Comparison of ENCODE assay signal across 8 cellular contexts in the genomic region with DNA sequence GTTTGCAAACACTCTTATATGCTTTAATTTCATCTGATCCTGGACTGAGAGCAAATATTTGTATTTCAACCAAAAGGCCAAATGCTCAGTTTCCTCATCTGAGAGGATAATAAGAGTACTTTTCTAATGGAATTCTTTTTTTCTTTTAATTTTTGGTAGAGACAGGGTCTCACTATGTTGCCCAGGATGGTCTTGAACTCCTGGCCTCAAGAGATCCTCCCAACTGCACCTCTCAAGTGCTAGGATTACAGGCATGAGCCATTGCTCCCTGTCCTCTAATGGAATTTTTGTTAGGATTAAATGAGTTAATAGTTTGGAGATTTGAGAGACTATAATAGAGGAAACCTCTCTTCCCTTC.
DNase-seq lines count a peak whose midpoint lies in the region; ATAC-seq and TF ChIP-seq lines count a peak whose summit lies in the region.

No MANE protein-coding gene starts in this region.

- H3K9ac ChIP-seq in PC-3 (ENCODE audit: low read length), result peak overlapping the region; percentile 95
- H3K9ac ChIP-seq in neuronal stem cell (ENCODE audit: low read depth, low read length, poor library complexity), result no peak overlapping the region

- peak overlapping the region; percentile 100 for H3K27ac Mint-ChIP-seq in CD4-positive, alpha-beta T cell

- CTCF ChIA-PET in CD4-positive, alpha-beta T cell (lab: Charles Lee), result interaction anchor here (0.8 to 4.1 kb wide), 2 partner anchors 36 to 39 kb away, joined by 4 to 16 read pairs; no protein-coding TSS in a partner anchor
- CTCF ChIA-PET in PC-3 (lab: Charles Lee), result interaction anchor here (0.5 to 1.2 kb wide), 5 partner anchors 26 to 539 kb away, joined by 3 to 7 read pairs (median 4); no protein-coding TSS in a partner anchor

- H3K36me3 Mint-ChIP-seq in CD4-positive, alpha-beta T cell (ENCODE audit: low read depth), result peaks cover 10% of the 10 kb centered on the region

- H2BK120ac ChIP-seq in neuronal stem cell (ENCODE audit: low read depth, low read length), result no peak overlapping the region

- POLR2A ChIA-PET in CD4-positive, alpha-beta T cell (lab: Charles Lee), result interaction anchor here (0.6 to 6.6 kb wide), 5 partner anchors 36 to 1665 kb away, joined by 3 to 81 read pairs (median 3); partner anchors contain the start of gene KMT2E
- POLR2A ChIA-PET in PC-3 (lab: Charles Lee; ENCODE audit: unreplicated experiment), result interaction anchor here (0.6 kb wide), 1 partner anchor 1353 kb away, joined by 5 read pairs; no protein-coding TSS in a partner anchor

- H3K4me3 ChIP-seq in PC-3 (ENCODE audit: low read length), result peak overlapping the region; percentile 32; the same call in 1 of the 2 replicates
- no peak overlapping the region for H3K4me3 ChIP-seq in ectodermal cell (ENCODE audit: insufficient read depth, low read depth, low read length)
- no peak overlapping the region for H3K4me3 ChIP-seq in neuronal stem cell (ENCODE audit: low read length in 2 of 2)

- no peak overlapping the region for H2BK5ac ChIP-seq in neuronal stem cell (ENCODE audit: low read length)

- H2BK12ac ChIP-seq in neuronal stem cell (ENCODE audit: low read length), result no peak overlapping the region

- peak overlapping the region; percentile 97 for H3K27ac ChIP-seq in CD4-positive, alpha-beta T cell (ENCODE audit: low read depth, low read length)
- peak overlapping the region; percentile 100 for H3K27ac ChIP-seq in PC-3 (ENCODE audit: low read length)
- peak overlapping the region; percentile 70 for H3K27ac ChIP-seq in ectodermal cell (ENCODE audit: insufficient read depth, low read depth, low read length, poor library complexity, severe bottlenecking)
- H3K27ac ChIP-seq in neuronal stem cell (replicated peaks; ENCODE audit: low read length), result peak overlapping the region; percentile 64

- no peaks in the 10 kb centered on the region for H3K9me2 ChIP-seq in PC-3 (replicated peaks; ENCODE audit: low read length)

- 0 out of 2 replicates have a peak overlapping the region, but pooled peaks have one; percentile 5 for H2AFZ ChIP-seq in PC-3 (ENCODE audit: low read length)
- peak overlapping the region; percentile 75 for H2AFZ ChIP-seq in neuronal stem cell (ENCODE audit: low read length)

- H2BK15ac ChIP-seq in neuronal stem cell (ENCODE audit: low read length), result no peak overlapping the region

- TF ChIP-seq CTCF in CD4-positive, alpha-beta T cell (IDR thresholded peaks at IDR 0.05), result no peak
- TF ChIP-seq CTCF in PC-3 (conservative IDR thresholded peaks at IDR 0.05; ENCODE audit: low read depth, low read length), result no peak

- no peaks in the 10 kb centered on the region for H3K79me2 ChIP-seq in PC-3 (ENCODE audit: low read length)

- no peaks in the 10 kb centered on the region for H3K27me3 Mint-ChIP-seq in CD4-positive, alpha-beta T cell

- H3K36me3 ChIP-seq in PC-3 (ENCODE audit: low read depth, low read length) (no peaks in the 10 kb centered on the region), ectodermal cell (ENCODE audit: control insufficient read depth, insufficient read depth, low read length) (no peaks in the 10 kb centered on the region), neuronal stem cell (replicated peaks in 1 of 2; ENCODE audit: control insufficient read depth in 2 of 2, insufficient read depth in 2 of 2, low read length in 2 of 2) (no peaks in the 10 kb centered on the region)

- no peaks in the 10 kb centered on the region for H3F3A ChIP-seq in PC-3 (ENCODE audit: low read length, unreplicated experiment)

- H3K23ac ChIP-seq in neuronal stem cell (ENCODE audit: low read depth, low read length, poor library complexity), result no peak overlapping the region

- H4K8ac ChIP-seq in neuronal stem cell (ENCODE audit: low read depth, low read length), result no peak overlapping the region

- H3K18ac ChIP-seq in neuronal stem cell (ENCODE audit: low read length), result no peak overlapping the region

- no peaks in the 10 kb centered on the region for H3K27me3 ChIP-seq in CD4-positive, alpha-beta T cell (ENCODE audit: control insufficient read depth, insufficient read depth, low read length)
- H3K27me3 ChIP-seq in PC-3 (ENCODE audit: low read length) (no peaks in the 10 kb centered on the region), ectodermal cell (ENCODE audit: control insufficient read depth, insufficient read depth, low read length, poor library complexity, severe bottlenecking) (no peaks in the 10 kb centered on the region), neuronal stem cell (ENCODE audit: control insufficient read depth in 3 of 3, insufficient read depth in 3 of 3, low read depth in 1 of 3, low read length in 3 of 3) (no peaks in the 10 kb centered on the region)

- no peak for ATAC-seq in CD4-positive, alpha-beta T cell (ENCODE audit: poor library complexity)
- ATAC-seq in PC-3, result no peak
- ATAC-seq in HG02763 (IDR thresholded peaks at IDR 0.05; ENCODE audit: unreplicated experiment), result no peak
- ATAC-seq in GM18861 (IDR thresholded peaks at IDR 0.05; ENCODE audit: unreplicated experiment), result no peak

- H4K91ac ChIP-seq in neuronal stem cell (ENCODE audit: low read depth, low read length, poor library complexity), result no peak overlapping the region

- no peak overlapping the region for H3K4ac ChIP-seq in neuronal stem cell (ENCODE audit: low read length)

- no peak for DNase-seq in CD4-positive, alpha-beta T cell
- no peak for DNase-seq in PC-3
- no peak for DNase-seq in neuronal stem cell (ENCODE audit: low spot score)
- no peak for DNase-seq in NCI-H510A (lab: John Stamatoyannopoulos, UW)
- DNase-seq in hippocampal formation (lab: John Stamatoyannopoulos, UW), result no peak

- H4K20me1 ChIP-seq in PC-3 (ENCODE audit: low read length), result no peaks in the 10 kb centered on the region

- peaks cover 18% of the 10 kb centered on the region for H3K4me1 ChIP-seq in PC-3 (ENCODE audit: insufficient read depth, low read length)
- peaks cover 8% of the 10 kb centered on the region for H3K4me1 ChIP-seq in ectodermal cell (ENCODE audit: control insufficient read depth, insufficient read depth, low read length)
- peaks cover 7 to 24% of the 10 kb centered on the region in 2 donors for H3K4me1 ChIP-seq in neuronal stem cell (ENCODE audit: control insufficient read depth in 2 of 2, insufficient read depth in 1 of 2, low read depth in 1 of 2, low read length in 2 of 2)

- H3K9me3 ChIP-seq in CD4-positive, alpha-beta T cell (ENCODE audit: control insufficient read depth, low read length), result no peaks in the 10 kb centered on the region
- no peaks in the 10 kb centered on the region for H3K9me3 ChIP-seq in PC-3 (ENCODE audit: low read length)
- H3K9me3 ChIP-seq in ectodermal cell (ENCODE audit: control insufficient read depth, low read length), result no peaks in the 10 kb centered on the region
- peaks cover 3 to 13% of the 10 kb centered on the region in 2 donors for H3K9me3 ChIP-seq in neuronal stem cell (replicated peaks in 1 of 2; ENCODE audit: control insufficient read depth in 2 of 2, insufficient read depth in 1 of 2, low read depth in 1 of 2, low read length in 2 of 2)

- H3K79me1 ChIP-seq in neuronal stem cell (ENCODE audit: low read depth, low read length), result no peaks in the 10 kb centered on the region

- intact Hi-C loops in CD4-positive, alpha-beta T cell (cut with DNase I, micrococcal nuclease), result loop anchor here (2.0 kb wide), 4 partner anchors 23 to 585 kb away; no protein-coding TSS in a partner anchor
- intact Hi-C loops in PC-3 (cut with micrococcal nuclease), result loop anchor here (1.0 kb wide), 4 partner anchors 12 to 69 kb away; partner anchors contain the start of gene KMT2E

- H3K4me2 ChIP-seq in PC-3 (ENCODE audit: low read length) (peak overlapping the region; percentile 70), neuronal stem cell (ENCODE audit: insufficient read depth, low read length, poor library complexity, severe bottlenecking) (no peak overlapping the region)

- no peak overlapping the region for H2AK5ac ChIP-seq in neuronal stem cell (ENCODE audit: low read depth, low read length)

- peak overlapping the region; percentile 91 for H3K4me3 Mint-ChIP-seq in CD4-positive, alpha-beta T cell

- H3K4me1 Mint-ChIP-seq in CD4-positive, alpha-beta T cell (ENCODE audit: low read depth), result peaks cover 66% of the 10 kb centered on the region

- H3K9me3 Mint-ChIP-seq in CD4-positive, alpha-beta T cell, result peaks cover 2% of the 10 kb centered on the region

- BruUV-seq in PC-3 (replicated peaks; lab: Mats Ljungman, UMichigan), result TSS peak; percentile 99

- H3K14ac ChIP-seq in neuronal stem cell (ENCODE audit: low read length), result no peak overlapping the region
